19 cellular contexts compared by ENCODE assay signal in the genomic region with DNA sequence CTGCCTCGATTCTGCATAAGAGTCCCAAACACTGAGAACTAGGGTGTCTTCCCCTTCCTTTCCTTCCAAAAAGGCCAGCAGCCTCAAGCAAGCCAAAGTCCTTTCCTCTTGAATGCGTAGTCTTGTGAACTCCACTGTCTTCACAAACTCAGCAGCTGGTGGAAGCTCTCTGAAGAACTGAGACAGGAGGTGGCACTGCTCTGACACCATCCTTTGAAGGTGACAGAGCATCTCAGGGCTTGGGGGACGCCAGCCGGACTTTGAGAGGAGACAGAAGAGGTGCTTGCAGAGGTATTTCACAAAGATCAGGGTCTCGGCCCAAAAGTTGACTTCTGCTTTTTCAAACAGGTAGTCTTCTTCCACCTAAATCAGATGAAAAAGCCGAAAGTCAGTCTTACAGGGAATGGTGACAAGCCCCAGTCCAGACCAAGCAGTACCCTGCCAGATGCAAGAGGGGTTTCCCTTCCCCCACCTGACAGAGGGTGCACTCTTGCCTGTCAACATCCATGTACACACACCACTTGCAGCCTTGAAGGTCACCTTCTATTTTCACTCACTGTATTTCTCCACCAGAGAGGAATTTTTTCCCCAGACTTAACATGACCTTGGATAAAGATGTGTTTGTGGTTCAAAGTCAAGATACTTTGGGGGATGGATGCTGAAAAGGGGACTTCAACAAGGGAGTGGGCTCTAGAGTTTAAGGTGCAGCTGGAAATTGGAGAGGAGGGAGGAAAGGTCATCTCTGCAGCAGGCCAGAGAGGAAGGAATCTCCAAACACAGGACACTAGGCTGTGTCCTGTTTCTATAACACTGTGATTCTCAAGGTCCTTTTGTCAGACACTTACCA. TPM values are rescaled to one million over a fixed set of nuclear protein-coding genes. Genes with fewer than 3 reads are reported as not detected.
DNase-seq lines count a peak whose midpoint lies in the region; ATAC-seq, FAIRE-seq and TF ChIP-seq lines count a peak whose summit lies in the region.
"Had no signal": no experiment of that assay in that cellular context is flagged by ENCODE, and none has a peak within 500 bp of the region (broad histone marks: within the 10 kb centered on the region; RNA-seq: fewer than 3 reads in every experiment).

No MANE protein-coding gene starts in this region.

- CTCF ChIA-PET in Calu3 (lab: Charles Lee) (no interaction called here), H1 (lab: Charles Lee; ENCODE audit: partially characterized antibody) (interaction anchor here (0.6 to 4.6 kb wide), 6 partner anchors 35 to 309 kb away, joined by 3 to 75 read pairs (median 6); no protein-coding TSS in a partner anchor)

- H2BK5ac ChIP-seq in H1 (ENCODE audit: low read depth, low read length) = peak overlapping the region; percentile 60; the same call in 1 of the 2 replicates

- no peak overlapping the region for H2AFZ ChIP-seq in H1 (ENCODE audit: low read length)

- H3K23me2 ChIP-seq in H1 (ENCODE audit: low read depth, low read length) = no peaks in the 10 kb centered on the region; the same call in 1 of the 2 replicates

- H2BK20ac ChIP-seq in H1 (ENCODE audit: low read length) = peak overlapping the region; percentile 6; the same call in 1 of the 2 replicates

- H4K8ac ChIP-seq in H1 (ENCODE audit: extremely low read depth, insufficient read depth, low read length) = no peak overlapping the region

- H3K18ac ChIP-seq in H1 (ENCODE audit: extremely low read depth, low read length) = no peak overlapping the region

- no peak for TF ChIP-seq CTCF in Calu3 (IDR thresholded peaks at IDR 0.05; ENCODE audit: unreplicated experiment)
- TF ChIP-seq CTCF in H1 (IDR thresholded peaks at IDR 0.05; ENCODE audit: control extremely low read depth in 1 of 3, insufficient read depth in 1 of 3, low read depth in 1 of 3, low read length in 3 of 3) = no peak

- peaks cover 24% of the 10 kb centered on the region for H3K4me1 Mint-ChIP-seq in Calu3 (ENCODE audit: low read depth, unreplicated experiment)

- DNase-seq in Calu3 (no peak), NOMO-1 treated with dmso at 0.1 percent for 144 hours (lab: John Stamatoyannopoulos, UW; ENCODE audit: unreplicated experiment) (peak; percentile 59), H1 (ENCODE audit: low read depth in 1 of 2, low spot score in 2 of 2) (no peak), posterior vena cava (ENCODE audit: low spot score) (peak; percentile 66), GOT3 (lab: John Stamatoyannopoulos, UW) (no peak)
- DNase-seq in stimulated activated CD8-positive, alpha-beta memory T cell treated with anti-CD3 and anti-CD28 coated beads, Interleukin-4, amount 100 ng/mL, for 48 hours = no peak
- no peak for DNase-seq in stimulated activated CD4-positive, alpha-beta T cell treated with anti-CD3 and anti-CD28 coated beads, Interleukin-1b, Interleukin-23, amount 100 ng/mL, for 48 hours
- DNase-seq: activated CD4-positive, alpha-beta T cell treated with anti-CD3 and anti-CD28 coated beads for 48 hours; caudate nucleus; DMS79; effector CD8-positive, alpha-beta T cell; Kasumi-1; kidney; NK-92 treated with Interleukin-12 subunit alpha and Interleukin-12 subunit beta, amount 100 ng/mL, for 24 hours; SHP77 treated with DMSO at 0.1 percent for 48 hours; T1000; upper lobe of left lung had no signal

- H3K36me3 ChIP-seq in H1 (ENCODE audit: control insufficient read depth in 2 of 4, insufficient read depth in 4 of 4, low read length in 3 of 4) = no peaks in the 10 kb centered on the region

- no peak overlapping the region for H3K56ac ChIP-seq in H1 (replicated peaks; ENCODE audit: insufficient read length, low read depth, low read length)

- H3K27me3 Mint-ChIP-seq in Calu3 (ENCODE audit: unreplicated experiment) = no peaks in the 10 kb centered on the region

- no peak for ATAC-seq in HG03354 (IDR thresholded peaks at IDR 0.05; ENCODE audit: poor library complexity, severe bottlenecking, unreplicated experiment)

- H3K79me2 ChIP-seq in H1 (ENCODE audit: control insufficient read depth in 1 of 2, insufficient read depth in 2 of 2, low read length in 2 of 2) = peaks cover 0 to 13% of the 10 kb centered on the region in 2 experiments; a peak in 3 of 4 replicates

- H3K4me3 Mint-ChIP-seq in Calu3 (ENCODE audit: low read depth, unreplicated experiment) = no peak overlapping the region

- H3K23ac ChIP-seq in H1 (ENCODE audit: insufficient read length) = no peak overlapping the region

- peaks cover 1 to 16% (median 8%) of the 10 kb centered on the region in 4 experiments; a peak in 5 of 7 replicates for H3K4me1 ChIP-seq in H1 (replicated peaks in 1 of 4; ENCODE audit: control insufficient read depth in 3 of 4, insufficient read depth in 4 of 4, low read length in 3 of 4)

- 88% methylated on average over 6 of the region's 6 CpGs; no CpG with 5 or more reads in 1 of the 2 experiments for WGBS in H1 (ENCODE audit: extremely low coverage in 1 of 2, insufficient coverage in 1 of 2, insufficient read length in 1 of 2, insufficient replicate concordance in 2 of 2, low coverage in 1 of 2, low lambda C conversion rate in 2 of 2, missing lambda C conversion rate in 1 of 2), 2 experiments

- no peak overlapping the region for H3K4me3 ChIP-seq in H1 (ENCODE audit: extremely low read depth in 1 of 4, insufficient read depth in 2 of 4, low read depth in 3 of 4, low read length in 4 of 4)
- H3K4me3 ChIP-seq: upper lobe of left lung had no signal

- H3K9me3 ChIP-seq in H1 (ENCODE audit: insufficient read depth in 2 of 2, low read depth in 1 of 2, low read length in 1 of 2) = no peaks in the 10 kb centered on the region
- H3K9me3 ChIP-seq: upper lobe of left lung had no signal

- no peak overlapping the region for H3K27ac ChIP-seq in H1 (ENCODE audit: low read depth, low read length)

- POLR2A ChIA-PET in H1 (lab: Charles Lee; ENCODE audit: partially characterized antibody) = no interaction called here

- H3K9ac ChIP-seq in H1 (replicated peaks in 1 of 4; ENCODE audit: extremely low read depth in 1 of 4, low read depth in 3 of 4, low read length in 3 of 4) = no peak overlapping the region

- 0 out of 2 replicates have a peak overlapping the region, but pooled peaks have one; percentile 0 for H2BK12ac ChIP-seq in H1 (ENCODE audit: low read depth, low read length)

- H3K4ac ChIP-seq in H1 (replicated peaks; ENCODE audit: insufficient read length, low read depth, low read length) = no peak overlapping the region

- no peak overlapping the region for H4K5ac ChIP-seq in H1 (ENCODE audit: insufficient read length, low read depth, low read length)

- no peak overlapping the region for H3K14ac ChIP-seq in H1 (ENCODE audit: insufficient read length)

- H2BK120ac ChIP-seq in H1 (replicated peaks; ENCODE audit: low read depth, low read length) = no peak overlapping the region

- FAIRE-seq in H1 (lab: Jason Lieb, UNC) = no peak
- FAIRE-seq: kidney, small intestine had no signal

- H2AK5ac ChIP-seq in H1 (ENCODE audit: low read depth, low read length) = no peak overlapping the region; the same call in 1 of the 2 replicates

- intact Hi-C loops in Calu3 (cut with micrococcal nuclease; ENCODE audit: unreplicated experiment) (no loop called here), posterior vena cava (cut with DNase I) (loop anchor here in 1 of 2 donors (2.0 to 5.0 kb wide), 2 partner anchors 251 to 284 kb away; no protein-coding TSS in a partner anchor)

- BruUV-seq in Calu3 (replicated peaks; lab: Mats Ljungman, UMichigan) = no TSS peak

- H3K4me2 ChIP-seq in H1 (ENCODE audit: insufficient read depth in 1 of 2, low read depth in 2 of 2, low read length in 2 of 2) = no peak overlapping the region

- H3K36me3 Mint-ChIP-seq in Calu3 (ENCODE audit: insufficient read depth, unreplicated experiment) = peaks cover 50% of the 10 kb centered on the region

- no peak for TF ChIP-seq RAD21 in H1 (IDR thresholded peaks at IDR 0.05 in 1 of 2, conservative IDR thresholded peaks at IDR 0.05 in 1 of 2; ENCODE audit: low read depth in 2 of 2, low read length in 2 of 2)

- TF ChIP-seq POLR2A in H1 (IDR thresholded peaks at IDR 0.05; ENCODE audit: control extremely low read depth in 1 of 2, low read depth in 2 of 2, low read length in 2 of 2) = no peak

- H4K20me1 ChIP-seq in H1 (replicated peaks in 1 of 2; ENCODE audit: control insufficient read depth in 1 of 2, insufficient read depth in 2 of 2, low read length in 2 of 2) = peaks cover 0 to 2% of the 10 kb centered on the region in 2 experiments

- H3K27ac Mint-ChIP-seq in Calu3 (ENCODE audit: unreplicated experiment) = peak overlapping the region; percentile 24

- H4K91ac ChIP-seq in H1 (replicated peaks; ENCODE audit: insufficient read length, low read length) = peak overlapping the region; percentile 71

- no peaks in the 10 kb centered on the region; the same call in 1 of the 2 replicates for H3K79me1 ChIP-seq in H1 (ENCODE audit: low read depth, low read length)

- H3K27me3 ChIP-seq in H1 (replicated peaks in 1 of 4; ENCODE audit: control insufficient read depth in 3 of 4, extremely low read depth in 1 of 4, insufficient read depth in 3 of 4, low read length in 3 of 4) = no peaks in the 10 kb centered on the region

- H3K9me3 Mint-ChIP-seq in Calu3 (ENCODE audit: low read depth, unreplicated experiment) = no peaks in the 10 kb centered on the region

- H2BK15ac ChIP-seq in H1 (ENCODE audit: low read length) = no peak overlapping the region

- TF ChIP-seq EP300 in H1 (IDR thresholded peaks at IDR 0.05; ENCODE audit: borderline replicate concordance in 1 of 2, low read depth in 2 of 2, low read length in 2 of 2) = no peak

TF ChIP-seq in H1, 55 proteins besides CTCF, POLR2A, EP300 and RAD21:
- TF ChIP-seq GABPA (IDR thresholded peaks at IDR 0.05; ENCODE audit: borderline replicate concordance, insufficient read depth, low read length) = no peak
- TF ChIP-seq FOSL1 (IDR thresholded peaks at IDR 0.05; ENCODE audit: insufficient read depth, low read depth, low read length) = no peak
- no peak for TF ChIP-seq MAFK (IDR thresholded peaks at IDR 0.05; ENCODE audit: low read depth, low read length)
- TF ChIP-seq TCF12 (IDR thresholded peaks at IDR 0.05; ENCODE audit: low read depth, low read length) = no peak
- TF ChIP-seq CREB1 (IDR thresholded peaks at IDR 0.05) = no peak
- TF ChIP-seq CBX8 (IDR thresholded peaks at IDR 0.05; ENCODE audit: borderline replicate concordance, low read depth, low read length) = no peak
- no peak for TF ChIP-seq SIRT6 (IDR thresholded peaks at IDR 0.05; ENCODE audit: low read length)
- TF ChIP-seq CTBP2 (IDR thresholded peaks at IDR 0.05; ENCODE audit: borderline replicate concordance, insufficient read depth, insufficient read length, low read length) = no peak

RNA-seq across cellular contexts. Expression of a gene that starts 4.8 kb away (rescaled TPM):
- total RNA-seq in Calu3 (2022) (90.7 and 120 TPM in 2 replicates), posterior vena cava (100 to 1,000 TPM; 123 to 148 TPM)
- 102 and 109 TPM in 2 replicates for total RNA-seq in H1 (2021; fragmentation: NEBNext Ultra II Directional; extraction: Animal tissue kit (Norgen Biotek cat#: 25700))
- polyA plus RNA-seq in H1 (2011; rRNA removed) = 13.4 and 15.6 TPM in 2 replicates
- polyA plus RNA-seq in H1 (2011; cell fraction: cytosol; rRNA removed) = 10.6 TPM
- 10.7 TPM for polyA plus RNA-seq in H1 (2011; cell fraction: nucleus; rRNA removed)
- 31.8 to 48.4 TPM (median 38.8 TPM) in 4 replicates for polyA plus RNA-seq in H1 (2012, experiment 1 of 2)
- polyA plus RNA-seq in H1 (2012, experiment 2 of 2) = 44.9 TPM
- 57.0 TPM for polyA plus RNA-seq in H1 (2013, experiment 1 of 2)
- 62.5 TPM for polyA plus RNA-seq in H1 (2013, experiment 2 of 2)
- polyA minus RNA-seq in H1 (2011; rRNA and poly(A)+ RNA removed) = 4.5 and 4.8 TPM in 2 replicates
- 29.6 TPM for polyA minus RNA-seq in H1 (2011; cell fraction: cytosol; rRNA and poly(A)+ RNA removed)
- polyA minus RNA-seq in H1 (2011; cell fraction: nucleus; rRNA and poly(A)+ RNA removed) = 20.3 TPM

Comparison
In these comparisons a context has a peak if more than half of its experiments do, and no peak if none do; other contexts are left out.
1. DNase-seq: peak in NOMO-1 treated with dmso at 0.1 percent for 144 hours (single experiment) and posterior vena cava (single experiment); none in Calu3 (single experiment), H1 (0 of 2), stimulated activated CD8-positive, alpha-beta memory T cell treated with anti-CD3 and anti-CD28 coated beads, Interleukin-4, amount 100 ng/mL, for 48 hours (single experiment), GOT3 (single experiment) and stimulated activated CD4-positive, alpha-beta T cell treated with anti-CD3 and anti-CD28 coated beads, Interleukin-1b, Interleukin-23, amount 100 ng/mL, for 48 hours (single experiment).